1 cellular context compared by ENCODE assay signal in genomic region chr16:84463221-84463620, GRCh38.
TF ChIP-seq lines count a peak whose summit lies in the region.

No MANE protein-coding gene starts in this region.

TF ChIP-seq in HepG2, 621 proteins besides CTCF, POLR2A, EP300 and RAD21:
- TF ChIP-seq ZSCAN25 (CRISPR knock-in tag; IDR thresholded peaks at IDR 0.05) (no peak), ZC3H4 (CRISPR knock-in tag; IDR thresholded peaks at IDR 0.05; ENCODE audit: borderline replicate concordance) (no peak), ZNF564 (CRISPR knock-in tag; IDR thresholded peaks at IDR 0.05) (no peak), ZNF510 (CRISPR knock-in tag; IDR thresholded peaks at IDR 0.05; ENCODE audit: low read depth) (no peak), EZH2 (conservative IDR thresholded peaks at IDR 0.05; ENCODE audit: low read depth, low read length) (no peak), RELA (CRISPR knock-in tag; IDR thresholded peaks at IDR 0.05) (no peak), ZNF326 (CRISPR knock-in tag; IDR thresholded peaks at IDR 0.05; ENCODE audit: borderline replicate concordance) (no peak), AGO1 (IDR thresholded peaks at IDR 0.05; ENCODE audit: low read depth, low read length, poor library complexity, severe bottlenecking) (no peak), ZNF362 (CRISPR knock-in tag; IDR thresholded peaks at IDR 0.05; ENCODE audit: borderline replicate concordance) (no peak)
